ENCODE assay signal across 1 cellular context in the genomic region with DNA sequence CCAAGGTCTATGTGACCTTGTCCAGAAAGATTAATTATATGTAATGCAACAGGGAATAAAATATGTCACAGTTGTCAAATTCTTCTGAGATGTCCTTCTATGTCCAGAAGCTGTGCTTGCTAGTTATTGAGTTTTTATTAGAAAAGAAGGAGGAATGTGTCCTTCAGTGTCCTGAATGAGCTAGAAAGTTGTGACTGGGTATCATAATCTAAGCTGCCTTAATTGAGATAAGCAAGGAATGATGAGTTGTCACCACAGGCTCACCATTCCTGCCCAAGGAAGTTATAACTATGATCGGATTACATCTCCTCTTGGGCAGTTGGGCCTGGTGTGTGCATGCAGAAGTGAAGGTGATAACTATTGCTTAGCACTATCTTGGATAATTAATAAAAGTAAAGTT.
TF ChIP-seq lines count a peak whose summit lies in the region.

No MANE protein-coding gene starts in this region.

TF ChIP-seq in IMR-90, 13 proteins besides CTCF, POLR2A, EP300 and RAD21:
- TF ChIP-seq, protein P1, sequence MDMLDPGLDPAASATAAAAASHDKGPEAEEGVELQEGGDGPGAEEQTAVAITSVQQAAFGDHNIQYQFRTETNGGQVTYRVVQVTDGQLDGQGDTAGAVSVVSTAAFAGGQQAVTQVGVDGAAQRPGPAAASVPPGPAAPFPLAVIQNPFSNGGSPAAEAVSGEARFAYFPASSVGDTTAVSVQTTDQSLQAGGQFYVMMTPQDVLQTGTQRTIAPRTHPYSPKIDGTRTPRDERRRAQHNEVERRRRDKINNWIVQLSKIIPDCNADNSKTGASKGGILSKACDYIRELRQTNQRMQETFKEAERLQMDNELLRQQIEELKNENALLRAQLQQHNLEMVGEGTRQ (IDR thresholded peaks at IDR 0.05; ENCODE audit: low read depth, low read length): no peak
- TF ChIP-seq SMC3 (IDR thresholded peaks at IDR 0.05; ENCODE audit: low read depth, low read length) (no peak), RCOR1 (IDR thresholded peaks at IDR 0.05; ENCODE audit: insufficient replicate concordance, low read length) (no peak), RFX5 (IDR thresholded peaks at IDR 0.05; ENCODE audit: low read depth, low read length) (no peak), CHD1 (IDR thresholded peaks at IDR 0.05; ENCODE audit: low read depth, low read length) (no peak)
